ENCODE assay signal across 32 cellular contexts in the genomic region with DNA sequence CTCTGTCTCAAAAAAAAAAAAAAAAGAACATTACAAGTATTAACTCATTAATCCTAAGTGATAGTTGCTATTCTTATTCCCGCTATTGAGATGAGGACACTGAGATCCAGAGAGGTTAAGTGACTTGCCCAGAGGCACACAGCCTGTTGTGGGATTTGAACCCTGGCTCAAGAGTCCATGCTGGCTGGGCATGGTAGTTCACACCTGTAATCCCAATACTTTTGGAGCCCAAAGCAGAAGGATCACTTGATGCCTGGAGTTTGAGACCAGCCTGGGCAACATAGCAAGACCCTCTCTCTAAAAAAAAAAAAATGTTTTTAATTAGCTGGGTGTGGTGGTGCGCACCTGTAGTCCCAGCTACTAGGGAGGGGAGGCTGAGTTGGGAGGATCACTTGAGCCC. TPM values are rescaled to one million over a fixed set of nuclear protein-coding genes. Genes with fewer than 3 reads are reported as not detected.
"Had no signal": no experiment of that assay in that cellular context is flagged by ENCODE, and none has a peak within 500 bp of the region (broad histone marks: within the 10 kb centered on the region; RNA-seq: fewer than 3 reads in every experiment).

No MANE protein-coding gene starts in this region.

- ATAC-seq: esophagus mucosa; gastrocnemius medialis; left lobe of liver; natural killer cell; right cardiac atrium; stimulated activated memory B cell treated with anti-CD40 and anti-IgM and Interleukin-4, amounts not matched to agents 10 μg/mL and 1 μg/mL and 100 μg/mL, for 72 hours had no signal

- FAIRE-seq: keratinocyte, urothelium cell line had no signal

- H3K9ac ChIP-seq: neural progenitor cell, parathyroid adenoma had no signal

- H3K36me3 ChIP-seq: colonic mucosa, gastrocnemius medialis, neural progenitor cell, spleen, thoracic aorta, upper lobe of left lung had no signal

- H3K4me3 ChIP-seq: colonic mucosa, gastrocnemius medialis, lung, neural progenitor cell, skin epidermis, spleen, thoracic aorta, tibial nerve, upper lobe of left lung had no signal

- H3K27ac ChIP-seq: colonic mucosa, epithelial cell of prostate, gastrocnemius medialis, neural progenitor cell, parathyroid adenoma, skin epidermis, spleen, thoracic aorta, tibial nerve, upper lobe of left lung had no signal

- H3K9me3 Mint-ChIP-seq: dendritic cell treated with granulocyte-macrophage colony-stimulating factor and Interleukin-4, amounts not matched to agents 40 ng/mL and 50 ng/mL, for 4 days; endodermal cell; memory B cell; natural killer cell; neural progenitor cell; stimulated activated memory B cell treated with anti-CD40 and anti-IgM and Interleukin-4, amounts not matched to agents 10 μg/mL and 1 μg/mL and 100 μg/mL, for 72 hours; stimulated activated naive CD8-positive, alpha-beta T cell treated with anti-CD3 and anti-CD28 coated beads, Interleukin-15, Interleukin-2, amounts not matched to agents 100 ng/mL and 50 ng/mL, for 24 hours had no signal

- H3K79me2 ChIP-seq: parathyroid adenoma had no signal

- H3K27me3 ChIP-seq: colonic mucosa, gastrocnemius medialis, tibial nerve, upper lobe of left lung had no signal

- H3K4me3 Mint-ChIP-seq: dendritic cell treated with granulocyte-macrophage colony-stimulating factor and Interleukin-4, amounts not matched to agents 40 ng/mL and 50 ng/mL, for 4 days; endodermal cell; memory B cell; natural killer cell; neural progenitor cell; stimulated activated memory B cell treated with anti-CD40 and anti-IgM and Interleukin-4, amounts not matched to agents 10 μg/mL and 1 μg/mL and 100 μg/mL, for 72 hours; stimulated activated naive CD8-positive, alpha-beta T cell treated with anti-CD3 and anti-CD28 coated beads, Interleukin-15, Interleukin-2, amounts not matched to agents 100 ng/mL and 50 ng/mL, for 24 hours had no signal

- H3K27me3 Mint-ChIP-seq: progenitor cell of endocrine pancreas had no signal

- DNase-seq: colonic mucosa; effector CD8-positive, alpha-beta T cell; endodermal cell; foreskin fibroblast; gastrocnemius medialis; head of caudate nucleus; natural killer cell; spleen; stimulated activated CD4-positive, alpha-beta T cell treated with anti-CD3 and anti-CD28 coated beads, Interleukin-4, amount 100 ng/mL, for 4 hours; upper lobe of left lung had no signal

- H3K4me1 ChIP-seq: parathyroid adenoma had no signal

- H3K9me3 ChIP-seq: colonic mucosa, gastrocnemius medialis, spleen, thoracic aorta, tibial nerve, upper lobe of left lung had no signal

- H3K36me3 Mint-ChIP-seq: memory B cell; natural killer cell; stimulated activated memory B cell treated with anti-CD40 and anti-IgM and Interleukin-4, amounts not matched to agents 10 μg/mL and 1 μg/mL and 100 μg/mL, for 72 hours had no signal

- H3K27ac Mint-ChIP-seq: dendritic cell treated with granulocyte-macrophage colony-stimulating factor and Interleukin-4, amounts not matched to agents 40 ng/mL and 50 ng/mL, for 4 days; endodermal cell; memory B cell; natural killer cell; neural progenitor cell; progenitor cell of endocrine pancreas; stimulated activated memory B cell treated with anti-CD40 and anti-IgM and Interleukin-4, amounts not matched to agents 10 μg/mL and 1 μg/mL and 100 μg/mL, for 72 hours; stimulated activated naive CD8-positive, alpha-beta T cell treated with anti-CD3 and anti-CD28 coated beads, Interleukin-15, Interleukin-2, amounts not matched to agents 100 ng/mL and 50 ng/mL, for 24 hours had no signal

- H2AFZ ChIP-seq: neural progenitor cell, parathyroid adenoma had no signal

- H3K4me2 ChIP-seq: neural progenitor cell had no signal

RNA-seq across cellular contexts. Expression of gene GALR3, which starts 11.3 kb away (rescaled TPM):
- total RNA-seq: gastrocnemius medialis, glomerular endothelial cell, liver, lung, mononuclear cell, osteoblast, renal cortical epithelial cell, right cardiac atrium, spleen, thoracic aorta, tibial nerve, upper lobe of left lung had no signal
- polyA plus RNA-seq: keratinocyte, liver, lung, right cardiac atrium, spleen had no signal
